23 cellular contexts compared by ENCODE assay signal in genomic region chr5:8644377-8644776, GRCh38.
"Had no signal": no experiment of that assay in that cellular context is flagged by ENCODE, and none has a peak within 500 bp of the region (broad histone marks: within the 10 kb centered on the region; RNA-seq: fewer than 3 reads in every experiment).

No MANE protein-coding gene starts in this region.

- H3K27me3 ChIP-seq: neural progenitor cell, sigmoid colon, stomach, thyroid gland, vagina had no signal

- H3K27ac ChIP-seq: coronary artery, lower lobe of right lung, neural progenitor cell, parathyroid adenoma, prostate gland, sigmoid colon, stomach, thyroid gland, vagina had no signal

- DNase-seq: dermis blood vessel endothelial cell; effector memory CD4-positive, alpha-beta T cell; kidney; left colon; left ventricle myocardium superior; lower lobe of right lung; mucosa of descending colon; naive B cell; right cardiac atrium; sigmoid colon; stimulated activated CD4-positive, alpha-beta T cell treated with anti-CD3 and anti-CD28 coated beads, Interleukin-2, amount 100 ng/mL, for 24 hours; stimulated activated CD4-positive, alpha-beta T cell treated with anti-CD3 and anti-CD28 coated beads, Interleukin-4, amount 100 ng/mL, for 24 hours; stimulated activated naive CD4-positive, alpha-beta T cell treated with Interleukin-2 at 50 U/mL for 16 hours; stomach; thyroid gland; trophoblast cell had no signal

- H3K4me3 ChIP-seq: coronary artery, lower lobe of right lung, mucosa of descending colon, neural progenitor cell, prostate gland, sigmoid colon, stomach, thyroid gland, vagina had no signal

- H3K4me1 ChIP-seq: lower lobe of right lung, neural progenitor cell, parathyroid adenoma, prostate gland, sigmoid colon, stomach, thyroid gland, vagina had no signal

- H3K79me2 ChIP-seq: parathyroid adenoma had no signal

- H3K36me3 ChIP-seq: lower lobe of right lung, neural progenitor cell, prostate gland, sigmoid colon, stomach, thyroid gland, vagina had no signal

- H3K9ac ChIP-seq: neural progenitor cell, parathyroid adenoma had no signal

- H3K4me2 ChIP-seq: neural progenitor cell had no signal

- ATAC-seq: left colon; left ventricle myocardium superior; lower lobe of right lung; mucosa of descending colon; natural killer cell treated with Interleukin-12 subunit alpha and Interleukin-12 subunit beta and Interleukin-15 and Interleukin-18, amount 100 ng/mL, for 72 hours; right cardiac atrium; stimulated activated effector memory CD8-positive, alpha-beta T cell treated with anti-CD3 and anti-CD28 coated beads, Interleukin-12 subunit alpha, Interleukin-12 subunit beta, amount 100 ng/mL, for 72 hours had no signal

- H2AFZ ChIP-seq: neural progenitor cell, parathyroid adenoma had no signal

- H3K9me3 ChIP-seq: lower lobe of right lung, mucosa of descending colon, prostate gland, sigmoid colon, stomach, thyroid gland, vagina had no signal
